ENCODE assay signal across 35 cellular contexts in the genomic region with DNA sequence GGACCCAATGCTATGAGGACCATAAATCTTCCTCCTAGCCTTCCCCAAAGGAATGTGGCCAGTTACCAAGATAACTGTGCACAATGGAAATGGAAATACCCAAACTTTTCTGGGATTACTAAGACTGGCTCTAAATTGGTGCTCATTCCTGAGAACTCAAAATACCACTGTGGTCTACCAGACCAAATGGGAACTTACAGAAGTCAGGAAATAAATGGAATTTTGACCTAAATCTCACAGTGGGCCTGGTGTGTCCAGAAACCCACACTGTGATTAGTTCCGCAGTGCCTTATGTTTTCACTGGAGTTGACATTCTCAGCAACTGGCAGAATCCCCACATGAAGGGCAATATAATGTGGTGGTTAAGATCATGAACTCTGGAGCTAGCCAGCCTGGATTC.
A peak's percentile ranks its signal among the peaks of the same experiment; 100 is the strongest.
DNase-seq lines count a peak whose midpoint lies in the region; ATAC-seq, FAIRE-seq and TF ChIP-seq lines count a peak whose summit lies in the region.
"Had no signal": no experiment of that assay in that cellular context is flagged by ENCODE, and none has a peak within 500 bp of the region (broad histone marks: within the 10 kb centered on the region; RNA-seq: fewer than 3 reads in every experiment).

No MANE protein-coding gene starts in this region.

- no peaks in the 10 kb centered on the region for H3K36me3 Mint-ChIP-seq in CD8-positive, alpha-beta memory T cell
- H3K36me3 Mint-ChIP-seq: activated CD8-positive, alpha-beta memory T cell treated with anti-CD3 and anti-CD28 coated beads, Interleukin-2, amount 10 ng/mL, durations not matched to agents 7 days and 5 days; naive thymus-derived CD4-positive, alpha-beta T cell; WTC11 had no signal

- H3K27me3 ChIP-seq in SJSA1 (replicated peaks) = no peaks in the 10 kb centered on the region
- H3K27me3 ChIP-seq in CD8-positive, alpha-beta memory T cell (ENCODE audit: insufficient read depth, low read length, poor library complexity, severe bottlenecking) = no peaks in the 10 kb centered on the region
- H3K27me3 ChIP-seq in heart right ventricle = no peaks in the 10 kb centered on the region
- H3K27me3 ChIP-seq: BLaER1, gastrocnemius medialis, thyroid gland, vagina had no signal

- ATAC-seq in heart right ventricle = no peak
- ATAC-seq: activated CD8-positive, alpha-beta memory T cell treated with anti-CD3 and anti-CD28 coated beads, Interleukin-2, amount 10 ng/mL, durations not matched to agents 7 days and 5 days; gastrocnemius medialis; naive thymus-derived CD4-positive, alpha-beta T cell had no signal

- no peak overlapping the region for H3K4me3 Mint-ChIP-seq in CD8-positive, alpha-beta memory T cell
- H3K4me3 Mint-ChIP-seq: activated CD8-positive, alpha-beta memory T cell treated with anti-CD3 and anti-CD28 coated beads, Interleukin-2, amount 10 ng/mL, durations not matched to agents 7 days and 5 days; H9; naive thymus-derived CD4-positive, alpha-beta T cell; stimulated activated naive CD8-positive, alpha-beta T cell treated with anti-CD3 and anti-CD28 coated beads, Interleukin-15, Interleukin-2, amounts not matched to agents 100 ng/mL and 50 ng/mL, for 24 hours; WTC11 had no signal

- no peaks in the 10 kb centered on the region for H3K27me3 Mint-ChIP-seq in CD8-positive, alpha-beta memory T cell

- no peak for TF ChIP-seq CTCF in AG04449 (IDR thresholded peaks at IDR 0.05; ENCODE audit: insufficient read depth, low read length, missing control alignments)
- no peak for TF ChIP-seq CTCF in heart right ventricle (IDR thresholded peaks at IDR 0.05)
- no peak for TF ChIP-seq CTCF in kidney (IDR thresholded peaks at IDR 0.05; ENCODE audit: borderline replicate concordance, extremely low read depth, insufficient read depth)

- H3K9ac ChIP-seq in kidney (ENCODE audit: low read length in 2 of 2) = no peak overlapping the region
- H3K9ac ChIP-seq: BLaER1 had no signal

- FAIRE-seq in kidney (lab: Jason Lieb, UNC) = no peak
- FAIRE-seq: A204.1, bronchial epithelial cell, colon had no signal

- H3K9me3 ChIP-seq in SJSA1 (replicated peaks) = no peaks in the 10 kb centered on the region
- no peaks in the 10 kb centered on the region for H3K9me3 ChIP-seq in CD8-positive, alpha-beta memory T cell (ENCODE audit: low read length)
- no peaks in the 10 kb centered on the region for H3K9me3 ChIP-seq in heart right ventricle
- no peaks in the 10 kb centered on the region for H3K9me3 ChIP-seq in kidney (ENCODE audit: control insufficient read depth in 1 of 2, low read length in 2 of 2)
- H3K9me3 ChIP-seq: gastrocnemius medialis, left ventricle myocardium inferior, prostate gland, thyroid gland, vagina had no signal

- no peak overlapping the region for H3K4me3 ChIP-seq in AG04449 (ENCODE audit: low read depth, low read length)
- H3K4me3 ChIP-seq in SJSA1 = no peak overlapping the region
- H3K4me3 ChIP-seq in CD8-positive, alpha-beta memory T cell (ENCODE audit: low read length) = no peak overlapping the region
- H3K4me3 ChIP-seq in heart right ventricle = no peak overlapping the region
- no peak overlapping the region for H3K4me3 ChIP-seq in kidney (ENCODE audit: low read length in 2 of 2)
- H3K4me3 ChIP-seq: BLaER1, gastrocnemius medialis, left ventricle myocardium inferior, PC-9, prostate gland, thyroid gland, vagina had no signal

- H3K27ac ChIP-seq in SJSA1 (peak overlapping the region; percentile 42), heart right ventricle (no peak overlapping the region), kidney (ENCODE audit: low read depth in 2 of 2, low read length in 2 of 2) (no peak overlapping the region)
- H3K27ac ChIP-seq in CD8-positive, alpha-beta memory T cell (ENCODE audit: low read depth, low read length) = no peak overlapping the region
- H3K27ac ChIP-seq: BLaER1, gastrocnemius medialis, left ventricle myocardium inferior, PC-9, prostate gland, thyroid gland, vagina had no signal

- H3K36me3 ChIP-seq in SJSA1 (no peaks in the 10 kb centered on the region), heart right ventricle (no peaks in the 10 kb centered on the region), kidney (ENCODE audit: control insufficient read depth in 1 of 2, insufficient read depth in 2 of 2, low read length in 2 of 2) (no peaks in the 10 kb centered on the region)
- no peaks in the 10 kb centered on the region for H3K36me3 ChIP-seq in CD8-positive, alpha-beta memory T cell (ENCODE audit: insufficient read depth, low read length)
- H3K36me3 ChIP-seq: BLaER1, gastrocnemius medialis, left ventricle myocardium inferior, prostate gland, thyroid gland, vagina had no signal

- H3K4me1 ChIP-seq in SJSA1 (replicated peaks) (peaks cover 18% of the 10 kb centered on the region), heart right ventricle (no peaks in the 10 kb centered on the region), kidney (ENCODE audit: control insufficient read depth in 1 of 2, insufficient read depth in 1 of 2, low read depth in 1 of 2, low read length in 2 of 2) (no peaks in the 10 kb centered on the region)
- H3K4me1 ChIP-seq in CD8-positive, alpha-beta memory T cell (ENCODE audit: insufficient read depth, low read length) = no peaks in the 10 kb centered on the region
- H3K4me1 ChIP-seq: left ventricle myocardium inferior, prostate gland, thyroid gland, vagina had no signal

- no peaks in the 10 kb centered on the region for H3K9me3 Mint-ChIP-seq in CD8-positive, alpha-beta memory T cell
- H3K9me3 Mint-ChIP-seq: H9; naive thymus-derived CD4-positive, alpha-beta T cell; stimulated activated naive CD8-positive, alpha-beta T cell treated with anti-CD3 and anti-CD28 coated beads, Interleukin-15, Interleukin-2, amounts not matched to agents 100 ng/mL and 50 ng/mL, for 24 hours; WTC11 had no signal

- DNase-seq in AG04449 (ENCODE audit: low read depth, low spot score) = peak; percentile 59
- peak; percentile 58 for DNase-seq in GM04504 (ENCODE audit: low read depth)
- peak in 1 of 2 experiments; percentile 41 for DNase-seq in SJSA1 (ENCODE audit: low read depth in 1 of 2, low spot score in 2 of 2)
- DNase-seq in glomerular visceral epithelial cell (ENCODE audit: extremely low spot score) = peak; percentile 1
- DNase-seq in CD8-positive, alpha-beta memory T cell = no peak
- no peak for DNase-seq in NCI-H187 (lab: John Stamatoyannopoulos, UW)
- no peak for DNase-seq in heart right ventricle
- no peak for DNase-seq in kidney
- DNase-seq: activated CD8-positive, alpha-beta memory T cell treated with anti-CD3 and anti-CD28 coated beads, Interleukin-2, amount 10 ng/mL, durations not matched to agents 7 days and 5 days; activated T-cell treated with anti-CD3 and anti-CD28 coated beads, Interleukin-2, amount 50 U/mL, for 48 hours; COR-L47; DMS79; effector memory CD4-positive, alpha-beta T cell; erythroblast; gastrocnemius medialis; H9; hippocampal formation; left ventricle myocardium inferior; naive thymus-derived CD4-positive, alpha-beta T cell; NCI-H1105; NCI-H2029; NCI-H526 treated with DMSO at 0.1 percent for 48 hours; nucleus accumbens; Right ventricle myocardium superior; T-helper 9 cell; thyroid gland had no signal

- POLR2A ChIA-PET in AG04449 (lab: Yijun Ruan, JAX) = no interaction called here
- POLR2A ChIA-PET in CD8-positive, alpha-beta memory T cell (lab: Charles Lee) = no interaction called here

- intact Hi-C loops in heart right ventricle (cut with DNase I) (no loop called here), kidney (cut with DNase I) (no loop called here)

- no peaks in the 10 kb centered on the region for H3K4me1 Mint-ChIP-seq in CD8-positive, alpha-beta memory T cell
- H3K4me1 Mint-ChIP-seq: activated CD8-positive, alpha-beta memory T cell treated with anti-CD3 and anti-CD28 coated beads, Interleukin-2, amount 10 ng/mL, durations not matched to agents 7 days and 5 days; H9; naive thymus-derived CD4-positive, alpha-beta T cell; WTC11 had no signal

- CTCF ChIA-PET in AG04449 (lab: Yijun Ruan, JAX) = interaction anchor here (0.6 kb wide), 1 partner anchor 487 kb away, joined by 5 read pairs; no protein-coding TSS in a partner anchor
- CTCF ChIA-PET in CD8-positive, alpha-beta memory T cell (lab: Charles Lee) = no interaction called here

- 97 to 98% methylated on average over 1 of the region's 1 CpG for WGBS in heart right ventricle, 2 donors

- no peak overlapping the region for H3K27ac Mint-ChIP-seq in CD8-positive, alpha-beta memory T cell
- H3K27ac Mint-ChIP-seq: activated CD8-positive, alpha-beta memory T cell treated with anti-CD3 and anti-CD28 coated beads, Interleukin-2, amount 10 ng/mL, durations not matched to agents 7 days and 5 days; H9; naive thymus-derived CD4-positive, alpha-beta T cell; stimulated activated naive CD8-positive, alpha-beta T cell treated with anti-CD3 and anti-CD28 coated beads, Interleukin-15, Interleukin-2, amounts not matched to agents 100 ng/mL and 50 ng/mL, for 24 hours; WTC11 had no signal

Comparison
In these comparisons a context has a peak if more than half of its experiments do, and no peak if none do; other contexts are left out.
1. DNase-seq: peak in AG04449 (single experiment), GM04504 (single experiment) and glomerular visceral epithelial cell (single experiment); none in CD8-positive, alpha-beta memory T cell (0 of 5), NCI-H187 (0 of 2), heart right ventricle (0 of 2) and kidney (single experiment).